In the genomic region with DNA sequence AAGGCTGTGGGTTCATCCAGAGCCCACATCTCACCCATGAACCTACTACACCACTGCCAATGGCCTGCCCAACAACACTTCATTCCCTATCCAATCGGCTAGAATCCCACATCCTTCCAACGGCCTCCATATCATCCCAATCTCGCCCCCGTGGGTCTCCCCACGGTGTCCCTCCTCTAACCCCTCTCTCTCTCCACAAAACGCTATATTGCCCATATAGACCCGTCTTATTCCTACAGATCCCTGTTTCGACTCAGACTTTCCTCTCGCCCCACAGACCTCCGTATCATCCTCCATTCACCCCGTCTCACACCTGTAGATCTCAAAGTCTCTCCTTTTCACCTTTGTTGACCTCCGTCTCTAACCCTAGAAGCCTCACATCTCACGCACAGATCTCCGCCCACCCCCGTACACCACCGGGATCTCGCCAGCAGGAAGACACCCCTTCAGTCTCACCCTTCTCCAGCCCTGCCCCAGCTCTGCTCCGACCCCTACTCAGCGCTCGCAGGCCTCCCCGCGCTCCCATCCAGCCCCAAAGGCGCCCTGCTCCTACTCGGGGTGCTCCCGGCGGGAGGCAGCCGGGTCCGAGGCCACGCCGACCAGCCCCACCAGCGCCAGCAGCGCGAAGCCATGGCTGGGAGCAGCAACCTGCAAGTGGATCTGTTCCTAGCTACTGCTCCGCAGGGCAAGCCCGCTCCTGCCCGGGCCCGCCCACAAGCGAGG, we compare ENCODE assay signal across 1 cellular context.
A peak's percentile ranks its signal among the peaks of the same experiment; 100 is the strongest.
TF ChIP-seq lines count a peak whose summit lies in the region.

Gene FDXR (minus strand): TSS at position 682 of the 723 bp plus-strand sequence. CDS start 50 bp downstream, at position 632.

TF ChIP-seq in HepG2, 621 proteins besides CTCF, POLR2A, EP300 and RAD21 (continued from another document and continues in another):
- TF ChIP-seq, protein P1, sequence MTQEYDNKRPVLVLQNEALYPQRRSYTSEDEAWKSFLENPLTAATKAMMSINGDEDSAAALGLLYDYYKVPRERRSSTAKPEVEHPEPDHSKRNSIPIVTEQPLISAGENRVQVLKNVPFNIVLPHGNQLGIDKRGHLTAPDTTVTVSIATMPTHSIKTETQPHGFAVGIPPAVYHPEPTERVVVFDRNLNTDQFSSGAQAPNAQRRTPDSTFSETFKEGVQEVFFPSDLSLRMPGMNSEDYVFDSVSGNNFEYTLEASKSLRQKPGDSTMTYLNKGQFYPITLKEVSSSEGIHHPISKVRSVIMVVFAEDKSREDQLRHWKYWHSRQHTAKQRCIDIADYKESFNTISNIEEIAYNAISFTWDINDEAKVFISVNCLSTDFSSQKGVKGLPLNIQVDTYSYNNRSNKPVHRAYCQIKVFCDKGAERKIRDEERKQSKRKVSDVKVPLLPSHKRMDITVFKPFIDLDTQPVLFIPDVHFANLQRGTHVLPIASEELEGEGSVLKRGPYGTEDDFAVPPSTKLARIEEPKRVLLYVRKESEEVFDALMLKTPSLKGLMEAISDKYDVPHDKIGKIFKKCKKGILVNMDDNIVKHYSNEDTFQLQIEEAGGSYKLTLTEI (CRISPR knock-in tag; conservative IDR thresholded peaks at IDR 0.05) = no peak
- TF ChIP-seq, protein P2, sequence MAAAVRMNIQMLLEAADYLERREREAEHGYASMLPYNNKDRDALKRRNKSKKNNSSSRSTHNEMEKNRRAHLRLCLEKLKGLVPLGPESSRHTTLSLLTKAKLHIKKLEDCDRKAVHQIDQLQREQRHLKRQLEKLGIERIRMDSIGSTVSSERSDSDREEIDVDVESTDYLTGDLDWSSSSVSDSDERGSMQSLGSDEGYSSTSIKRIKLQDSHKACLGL (CRISPR knock-in tag; IDR thresholded peaks at IDR 0.05) = peak; percentile 86
- no peak for TF ChIP-seq NR2F6 (IDR thresholded peaks at IDR 0.05)
- TF ChIP-seq NR2F6 (CRISPR knock-in tag; IDR thresholded peaks at IDR 0.05) = peak; percentile 56; the same call in 1 of the 2 replicates
- TF ChIP-seq ZSCAN12 (CRISPR knock-in tag; IDR thresholded peaks at IDR 0.05) = no peak
- TF ChIP-seq KDM2A (CRISPR knock-in tag; IDR thresholded peaks at IDR 0.05; ENCODE audit: borderline replicate concordance, low read depth) = peak; percentile 65
- TF ChIP-seq ZNF891 (CRISPR knock-in tag; IDR thresholded peaks at IDR 0.05) = 0 out of 2 replicates have a peak, but pooled peaks have one; percentile 65
- no peak for TF ChIP-seq HOXA7 (CRISPR knock-in tag; IDR thresholded peaks at IDR 0.05)
- peak; percentile 88 for TF ChIP-seq ZNF687 (CRISPR knock-in tag; IDR thresholded peaks at IDR 0.05)
- TF ChIP-seq, protein P3, sequence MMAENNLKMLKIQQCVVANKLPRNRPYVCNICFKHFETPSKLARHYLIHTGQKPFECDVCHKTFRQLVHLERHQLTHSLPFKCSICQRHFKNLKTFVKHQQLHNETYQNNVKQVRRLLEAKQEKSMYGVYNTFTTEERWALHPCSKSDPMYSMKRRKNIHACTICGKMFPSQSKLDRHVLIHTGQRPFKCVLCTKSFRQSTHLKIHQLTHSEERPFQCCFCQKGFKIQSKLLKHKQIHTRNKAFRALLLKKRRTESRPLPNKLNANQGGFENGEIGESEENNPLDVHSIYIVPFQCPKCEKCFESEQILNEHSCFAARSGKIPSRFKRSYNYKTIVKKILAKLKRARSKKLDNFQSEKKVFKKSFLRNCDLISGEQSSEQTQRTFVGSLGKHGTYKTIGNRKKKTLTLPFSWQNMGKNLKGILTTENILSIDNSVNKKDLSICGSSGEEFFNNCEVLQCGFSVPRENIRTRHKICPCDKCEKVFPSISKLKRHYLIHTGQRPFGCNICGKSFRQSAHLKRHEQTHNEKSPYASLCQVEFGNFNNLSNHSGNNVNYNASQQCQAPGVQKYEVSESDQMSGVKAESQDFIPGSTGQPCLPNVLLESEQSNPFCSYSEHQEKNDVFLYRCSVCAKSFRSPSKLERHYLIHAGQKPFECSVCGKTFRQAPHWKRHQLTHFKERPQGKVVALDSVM (CRISPR knock-in tag; IDR thresholded peaks at IDR 0.05) = peak; percentile 75; the same call in 1 of the 2 replicates
- TF ChIP-seq NFKB2 (CRISPR knock-in tag; IDR thresholded peaks at IDR 0.05; ENCODE audit: borderline replicate concordance) = peak; percentile 75
- 0 out of 2 replicates have a peak, but pooled peaks have one; percentile 28 for TF ChIP-seq DPF2 (CRISPR knock-in tag; IDR thresholded peaks at IDR 0.05; ENCODE audit: borderline replicate concordance, low read depth)
- TF ChIP-seq MAFK (conservative IDR thresholded peaks at IDR 0.05 in 1 of 2, IDR thresholded peaks at IDR 0.05 in 1 of 2; ENCODE audit: low read length in 2 of 2) = no peak
- no peak; a peak in 1 of 4 replicates for TF ChIP-seq ATF4 (CRISPR knock-in tag; IDR thresholded peaks at IDR 0.05)
- peak; percentile 81; the same call in 1 of the 2 replicates for TF ChIP-seq ZNF766 (CRISPR knock-in tag; IDR thresholded peaks at IDR 0.05; ENCODE audit: borderline replicate concordance)
- no peak for TF ChIP-seq NFE2 (CRISPR knock-in tag; IDR thresholded peaks at IDR 0.05)
- TF ChIP-seq ZFP37 (CRISPR knock-in tag; IDR thresholded peaks at IDR 0.05; ENCODE audit: borderline replicate concordance) = no peak
- TF ChIP-seq CHD4 (IDR thresholded peaks at IDR 0.05; ENCODE audit: borderline replicate concordance, low read length) = no peak
- 0 out of 2 replicates have a peak, but pooled peaks have one; percentile 27 for TF ChIP-seq RARA (CRISPR knock-in tag; IDR thresholded peaks at IDR 0.05)
- no peak for TF ChIP-seq NONO (IDR thresholded peaks at IDR 0.05)
- TF ChIP-seq NONO (CRISPR knock-in tag; conservative IDR thresholded peaks at IDR 0.05) = peak; percentile 89
- no peak for TF ChIP-seq NFIC (IDR thresholded peaks at IDR 0.05; ENCODE audit: low read length)
- peak; percentile 82 for TF ChIP-seq ZFY (CRISPR knock-in tag; IDR thresholded peaks at IDR 0.05)
- peak; percentile 99 for TF ChIP-seq TAF1 (CRISPR knock-in tag; IDR thresholded peaks at IDR 0.05)
- peak; percentile 90; the same call in 1 of the 2 replicates for TF ChIP-seq ZNF597 (CRISPR knock-in tag; IDR thresholded peaks at IDR 0.05)
- peak; percentile 92; the same call in 1 of the 2 replicates for TF ChIP-seq ZNF773 (CRISPR knock-in tag; IDR thresholded peaks at IDR 0.05; ENCODE audit: borderline replicate concordance)
- no peak for TF ChIP-seq NR2F2 (IDR thresholded peaks at IDR 0.05; ENCODE audit: borderline replicate concordance, low read depth)
- TF ChIP-seq ZNF329 (CRISPR knock-in tag; IDR thresholded peaks at IDR 0.05; ENCODE audit: low read depth) = no peak; the same call in 1 of the 2 replicates
- TF ChIP-seq, protein P4, sequence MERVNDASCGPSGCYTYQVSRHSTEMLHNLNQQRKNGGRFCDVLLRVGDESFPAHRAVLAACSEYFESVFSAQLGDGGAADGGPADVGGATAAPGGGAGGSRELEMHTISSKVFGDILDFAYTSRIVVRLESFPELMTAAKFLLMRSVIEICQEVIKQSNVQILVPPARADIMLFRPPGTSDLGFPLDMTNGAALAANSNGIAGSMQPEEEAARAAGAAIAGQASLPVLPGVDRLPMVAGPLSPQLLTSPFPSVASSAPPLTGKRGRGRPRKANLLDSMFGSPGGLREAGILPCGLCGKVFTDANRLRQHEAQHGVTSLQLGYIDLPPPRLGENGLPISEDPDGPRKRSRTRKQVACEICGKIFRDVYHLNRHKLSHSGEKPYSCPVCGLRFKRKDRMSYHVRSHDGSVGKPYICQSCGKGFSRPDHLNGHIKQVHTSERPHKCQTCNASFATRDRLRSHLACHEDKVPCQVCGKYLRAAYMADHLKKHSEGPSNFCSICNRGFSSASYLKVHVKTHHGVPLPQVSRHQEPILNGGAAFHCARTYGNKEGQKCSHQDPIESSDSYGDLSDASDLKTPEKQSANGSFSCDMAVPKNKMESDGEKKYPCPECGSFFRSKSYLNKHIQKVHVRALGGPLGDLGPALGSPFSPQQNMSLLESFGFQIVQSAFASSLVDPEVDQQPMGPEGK (CRISPR knock-in tag; IDR thresholded peaks at IDR 0.05) = peak; percentile 40; the same call in 1 of the 2 replicates
- TF ChIP-seq, protein P5, sequence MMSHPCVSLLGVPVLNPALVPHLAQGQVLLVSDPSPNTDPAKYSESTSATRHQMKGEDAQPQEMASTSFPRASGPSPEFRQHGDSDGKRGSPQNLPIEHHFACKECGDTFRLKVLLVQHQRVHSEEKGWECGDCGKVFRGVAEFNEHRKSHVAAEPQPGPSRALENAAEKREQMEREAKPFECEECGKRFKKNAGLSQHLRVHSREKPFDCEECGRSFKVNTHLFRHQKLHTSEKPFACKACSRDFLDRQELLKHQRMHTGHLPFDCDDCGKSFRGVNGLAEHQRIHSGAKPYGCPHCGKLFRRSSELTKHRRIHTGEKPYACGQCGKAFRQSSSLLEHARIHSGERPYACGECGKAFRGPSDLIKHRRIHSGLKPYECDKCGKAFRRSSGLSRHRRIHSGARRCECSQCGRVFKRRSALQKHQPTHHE (CRISPR knock-in tag; IDR thresholded peaks at IDR 0.05; ENCODE audit: borderline replicate concordance) = peak; percentile 14; the same call in 1 of the 2 replicates
- no peak for TF ChIP-seq NFE2L2 (IDR thresholded peaks at IDR 0.05; ENCODE audit: low read length)
- TF ChIP-seq FOXO4 (CRISPR knock-in tag; conservative IDR thresholded peaks at IDR 0.05) = no peak
- TF ChIP-seq ZNF816 (CRISPR knock-in tag; IDR thresholded peaks at IDR 0.05; ENCODE audit: borderline replicate concordance) = 0 out of 2 replicates have a peak, but pooled peaks have one; percentile 44
- TF ChIP-seq, protein P6, sequence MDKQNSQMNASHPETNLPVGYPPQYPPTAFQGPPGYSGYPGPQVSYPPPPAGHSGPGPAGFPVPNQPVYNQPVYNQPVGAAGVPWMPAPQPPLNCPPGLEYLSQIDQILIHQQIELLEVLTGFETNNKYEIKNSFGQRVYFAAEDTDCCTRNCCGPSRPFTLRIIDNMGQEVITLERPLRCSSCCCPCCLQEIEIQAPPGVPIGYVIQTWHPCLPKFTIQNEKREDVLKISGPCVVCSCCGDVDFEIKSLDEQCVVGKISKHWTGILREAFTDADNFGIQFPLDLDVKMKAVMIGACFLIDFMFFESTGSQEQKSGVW (CRISPR knock-in tag; IDR thresholded peaks at IDR 0.05; ENCODE audit: borderline replicate concordance) = no peak
- no peak; the same call in 1 of the 2 replicates for TF ChIP-seq ERF (CRISPR knock-in tag; IDR thresholded peaks at IDR 0.05)
- peak; percentile 79 for TF ChIP-seq ZNF264 (CRISPR knock-in tag; IDR thresholded peaks at IDR 0.05)
- peak; percentile 35; the same call in 1 of the 2 replicates for TF ChIP-seq PPARG (CRISPR knock-in tag; conservative IDR thresholded peaks at IDR 0.05)
- TF ChIP-seq, protein P7, sequence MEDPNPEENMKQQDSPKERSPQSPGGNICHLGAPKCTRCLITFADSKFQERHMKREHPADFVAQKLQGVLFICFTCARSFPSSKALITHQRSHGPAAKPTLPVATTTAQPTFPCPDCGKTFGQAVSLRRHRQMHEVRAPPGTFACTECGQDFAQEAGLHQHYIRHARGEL (CRISPR knock-in tag; IDR thresholded peaks at IDR 0.05) = 0 out of 2 replicates have a peak, but pooled peaks have one; percentile 23
- 0 out of 2 replicates have a peak, but pooled peaks have one; percentile 32 for TF ChIP-seq SRY (CRISPR knock-in tag; IDR thresholded peaks at IDR 0.05)
- TF ChIP-seq BATF2 (CRISPR knock-in tag; IDR thresholded peaks at IDR 0.05) = no peak
